9 cellular contexts compared by ENCODE assay signal in genomic region chr7:141674702-141675101, GRCh38. TPM values are rescaled to one million over a fixed set of nuclear protein-coding genes. Genes with fewer than 3 reads are reported as not detected.
DNase-seq lines count a peak whose midpoint lies in the region; ATAC-seq and TF ChIP-seq lines count a peak whose summit lies in the region.
"Had no signal": no experiment of that assay in that cellular context is flagged by ENCODE, and none has a peak within 500 bp of the region (broad histone marks: within the 10 kb centered on the region; RNA-seq: fewer than 3 reads in every experiment).

No MANE protein-coding gene starts in this region.

- H3K4ac ChIP-seq in trophoblast cell (ENCODE audit: low read depth, low read length) = peak overlapping the region; percentile 92

- H4K8ac ChIP-seq in trophoblast cell (ENCODE audit: low read depth, low read length) = peak overlapping the region; percentile 75

- intact Hi-C loops in esophagus squamous epithelium (cut with DNase I) = no loop called here
- intact Hi-C loops in sciatic nerve (cut with DNase I) = no loop called here

- no peaks in the 10 kb centered on the region for H3K9me3 ChIP-seq in SJSA1 (replicated peaks)
- H3K9me3 ChIP-seq in esophagus squamous epithelium = no peaks in the 10 kb centered on the region
- peaks cover 2% of the 10 kb centered on the region for H3K9me3 ChIP-seq in trophoblast cell (ENCODE audit: insufficient read depth, low read depth, low read length)

- H3K27me3 ChIP-seq in SJSA1 (replicated peaks) = no peaks in the 10 kb centered on the region
- no peaks in the 10 kb centered on the region for H3K27me3 ChIP-seq in esophagus squamous epithelium
- H3K27me3 ChIP-seq in trophoblast cell (ENCODE audit: insufficient read depth, low read length) = no peaks in the 10 kb centered on the region

- peak overlapping the region; percentile 71 for H3K18ac ChIP-seq in trophoblast cell (ENCODE audit: low read length)

- no peak overlapping the region for H3K4me2 ChIP-seq in trophoblast cell (ENCODE audit: low read length)

- peak overlapping the region; percentile 73 for H3K27ac ChIP-seq in SJSA1
- H3K27ac ChIP-seq in esophagus squamous epithelium = peak overlapping the region; percentile 61 to 84 (median 82)
- peak overlapping the region; percentile 94 for H3K27ac ChIP-seq in trophoblast cell (ENCODE audit: low read depth, low read length)

- H3K36me3 ChIP-seq in SJSA1 = peaks cover 3% of the 10 kb centered on the region; the same call in 1 of the 2 replicates
- H3K36me3 ChIP-seq in esophagus squamous epithelium = peaks cover 0 to 46% (median 0%) of the 10 kb centered on the region in 3 donors
- H3K36me3 ChIP-seq in trophoblast cell (ENCODE audit: control insufficient read depth in 1 of 2, insufficient read depth in 2 of 2, low read length in 2 of 2) = peaks cover 3 to 10% of the 10 kb centered on the region in 2 experiments

- no peak for ATAC-seq in sciatic nerve

- H4K12ac ChIP-seq in trophoblast cell (ENCODE audit: low read depth, low read length) = peak overlapping the region; percentile 49

- no peak overlapping the region for H3K23ac ChIP-seq in trophoblast cell (ENCODE audit: low read length)

- peak overlapping the region; percentile 72 for H2BK12ac ChIP-seq in trophoblast cell (ENCODE audit: low read length)

- H2AK5ac ChIP-seq in trophoblast cell (ENCODE audit: low read length) = no peak overlapping the region

- peak overlapping the region; percentile 79 for H3K14ac ChIP-seq in trophoblast cell (ENCODE audit: low read length)

- no peak overlapping the region for H3K4me3 ChIP-seq in SJSA1
- H3K4me3 ChIP-seq in esophagus squamous epithelium = no peak overlapping the region
- H3K4me3 ChIP-seq in trophoblast cell (ENCODE audit: low read depth, low read length) = no peak overlapping the region
- H3K4me3 ChIP-seq: lung had no signal

- TF ChIP-seq CTCF in GM12874 (IDR thresholded peaks at IDR 0.05; ENCODE audit: insufficient read depth, low read depth, low read length) (peak; percentile 43), esophagus squamous epithelium (IDR thresholded peaks at IDR 0.05) (peak in 5 of 6 experiments; percentile 18 to 65 (median 32))

- no peak overlapping the region for H2AFZ ChIP-seq in trophoblast cell (ENCODE audit: insufficient read depth, low read length, poor library complexity)

- peaks cover 2% of the 10 kb centered on the region for H3K79me2 ChIP-seq in trophoblast cell (ENCODE audit: control insufficient read depth, insufficient read depth, low read length, poor library complexity)

- no peak for DNase-seq in SJSA1 (ENCODE audit: low read depth in 1 of 2, low spot score in 2 of 2)
- DNase-seq in esophagus squamous epithelium (lab: John Stamatoyannopoulos, UW) = no peak
- no peak for DNase-seq in trophoblast cell
- no peak for DNase-seq in Ammon's horn (ENCODE audit: low spot score)
- DNase-seq in sciatic nerve (ENCODE audit: low spot score) = no peak
- DNase-seq in activated naive CD4-positive, alpha-beta T cell treated with anti-CD3 and anti-CD28 coated beads, Interleukin-2, amount 50 U/mL, for 16 hours = no peak
- DNase-seq in stimulated activated naive CD4-positive, alpha-beta T cell (lab: John Stamatoyannopoulos, UW) = no peak

- H3K4me1 ChIP-seq in SJSA1 (replicated peaks) (peaks cover 15% of the 10 kb centered on the region), esophagus squamous epithelium (peaks cover 13 to 56% (median 21%) of the 10 kb centered on the region in 3 donors), trophoblast cell (ENCODE audit: control insufficient read depth in 1 of 2, insufficient read depth in 2 of 2, low read length in 2 of 2) (peaks cover 6 to 10% of the 10 kb centered on the region in 2 experiments)

- peak overlapping the region; percentile 96 for H2BK120ac ChIP-seq in trophoblast cell (ENCODE audit: insufficient read depth, low read length, poor library complexity)

- H3K9ac ChIP-seq in trophoblast cell (ENCODE audit: low read length) = no peak overlapping the region

- H4K91ac ChIP-seq in trophoblast cell (ENCODE audit: low read depth, low read length) = peak overlapping the region; percentile 93

- 64 to 74% methylated on average over 3 to 4 of the region's 4 CpGs for WGBS in esophagus squamous epithelium, 2 donors
- WGBS in trophoblast cell (ENCODE audit: extremely low coverage, insufficient coverage, insufficient read length) = no CpG with 5 or more reads among the region's 4 CpGs

- H2BK5ac ChIP-seq in trophoblast cell (ENCODE audit: low read depth, low read length, poor library complexity) = peak overlapping the region; percentile 75

- peaks cover 9% of the 10 kb centered on the region for H3K79me1 ChIP-seq in trophoblast cell (ENCODE audit: low read length)

- TF ChIP-seq POLR2A in esophagus squamous epithelium (IDR thresholded peaks at IDR 0.05) = no peak

RNA-seq across cellular contexts. Expression of gene DENND11, which starts 27.3 kb away (rescaled TPM):
- 8.3 and 8.5 TPM in 2 replicates for total RNA-seq in SJSA1 (2014; rRNA removed; shearing (Covaris generic))
- 10 to 100 TPM; 11.8 to 28.6 (median 14.2) TPM for total RNA-seq in esophagus squamous epithelium
- polyA plus RNA-seq in trophoblast cell (2013) = 10.9 and 11.5 TPM in 2 replicates
- 26.6 TPM for total RNA-seq in sciatic nerve

RNA-seq across cellular contexts. Expression of gene WEE2, which starts 33.5 kb away (rescaled TPM):
- total RNA-seq in SJSA1 (2014; rRNA removed; shearing (Covaris generic)) = not detected in 2 replicates
- total RNA-seq in esophagus squamous epithelium (not detected), sciatic nerve (not detected)
- 0.03 TPM in 1 of 2 replicates, not detected in the other for polyA plus RNA-seq in trophoblast cell (2013)
- total RNA-seq: lung had no signal
- polyA plus RNA-seq: lung had no signal
